In genomic region chr2:130391872-130392670, GRCh38 we compare ENCODE assay signal across 1 cellular context.
TF ChIP-seq lines count a peak whose summit lies in the region.

No MANE protein-coding gene starts in this region.

TF ChIP-seq in H1, 55 proteins besides CTCF, POLR2A, EP300 and RAD21 (continued from another document):
- TF ChIP-seq MAX (IDR thresholded peaks at IDR 0.05) = no peak
- no peak for TF ChIP-seq GABPA (IDR thresholded peaks at IDR 0.05; ENCODE audit: borderline replicate concordance, insufficient read depth, low read length)
- no peak for TF ChIP-seq SP4 (IDR thresholded peaks at IDR 0.05; ENCODE audit: low read length)
- TF ChIP-seq CBX5 (IDR thresholded peaks at IDR 0.05; ENCODE audit: low read depth, low read length) = no peak
- TF ChIP-seq KDM4A (IDR thresholded peaks at IDR 0.05; ENCODE audit: low read depth, low read length, severe bottlenecking) = no peak
- no peak for TF ChIP-seq ZNF274 (IDR thresholded peaks at IDR 0.05; ENCODE audit: borderline replicate concordance, extremely low read depth, low read length)
- TF ChIP-seq CEBPB (IDR thresholded peaks at IDR 0.05; ENCODE audit: low read depth, low read length) = no peak
